Comparison of ENCODE assay signal across 1 cellular context in the genomic region with DNA sequence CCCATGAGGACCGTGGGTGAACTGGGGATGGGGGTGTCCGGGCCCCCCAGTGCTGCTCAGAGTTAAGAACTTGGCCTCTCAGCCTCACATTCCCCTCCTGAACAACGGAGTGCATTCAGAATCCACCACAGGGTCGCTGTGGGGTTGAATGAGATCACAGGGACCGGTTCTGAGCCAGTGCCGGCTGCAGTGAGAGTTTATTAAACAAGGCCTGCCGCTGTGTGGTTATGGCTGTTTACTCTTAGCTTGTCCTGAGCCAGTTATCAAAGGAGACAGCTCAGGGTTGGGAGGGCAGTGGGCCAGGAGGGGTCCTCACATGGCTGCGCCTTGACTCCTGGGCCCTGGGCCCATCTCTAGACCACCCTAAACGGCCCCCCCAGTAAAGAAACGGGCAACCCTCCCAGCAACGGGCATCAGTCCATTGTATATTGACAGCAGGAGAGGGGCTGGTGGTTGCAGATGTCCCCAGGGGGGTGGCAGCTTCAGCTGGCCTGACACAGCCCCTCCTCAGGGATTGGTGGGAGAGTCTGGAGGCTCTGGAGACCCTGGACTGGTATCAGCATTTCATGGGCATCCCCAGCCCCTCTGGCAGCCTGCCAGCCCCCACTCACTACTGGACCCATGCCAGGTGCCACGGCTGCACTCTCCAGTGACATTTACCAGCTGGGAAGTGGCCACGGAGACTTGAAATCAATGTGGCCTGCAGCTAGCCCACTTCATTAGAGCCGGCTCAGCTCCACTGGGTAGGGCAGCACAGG.
TF ChIP-seq lines count a peak whose summit lies in the region.

No MANE protein-coding gene starts in this region.

TF ChIP-seq in GM23338, 12 proteins besides CTCF, POLR2A, EP300 and RAD21 (continued from another document):
- no peak for TF ChIP-seq ZNF462 (CRISPR knock-in tag; IDR thresholded peaks at IDR 0.05)
- TF ChIP-seq JUNB (IDR thresholded peaks at IDR 0.05; ENCODE audit: unreplicated experiment) = no peak
- no peak for TF ChIP-seq ZNF331 (CRISPR knock-in tag; IDR thresholded peaks at IDR 0.05; ENCODE audit: low read depth)
- TF ChIP-seq EZH2 (IDR thresholded peaks at IDR 0.05; ENCODE audit: low read depth, unreplicated experiment) = no peak
- TF ChIP-seq POLR2AphosphoS5 (IDR thresholded peaks at IDR 0.05; ENCODE audit: low read depth) = no peak
- TF ChIP-seq, protein P1, sequence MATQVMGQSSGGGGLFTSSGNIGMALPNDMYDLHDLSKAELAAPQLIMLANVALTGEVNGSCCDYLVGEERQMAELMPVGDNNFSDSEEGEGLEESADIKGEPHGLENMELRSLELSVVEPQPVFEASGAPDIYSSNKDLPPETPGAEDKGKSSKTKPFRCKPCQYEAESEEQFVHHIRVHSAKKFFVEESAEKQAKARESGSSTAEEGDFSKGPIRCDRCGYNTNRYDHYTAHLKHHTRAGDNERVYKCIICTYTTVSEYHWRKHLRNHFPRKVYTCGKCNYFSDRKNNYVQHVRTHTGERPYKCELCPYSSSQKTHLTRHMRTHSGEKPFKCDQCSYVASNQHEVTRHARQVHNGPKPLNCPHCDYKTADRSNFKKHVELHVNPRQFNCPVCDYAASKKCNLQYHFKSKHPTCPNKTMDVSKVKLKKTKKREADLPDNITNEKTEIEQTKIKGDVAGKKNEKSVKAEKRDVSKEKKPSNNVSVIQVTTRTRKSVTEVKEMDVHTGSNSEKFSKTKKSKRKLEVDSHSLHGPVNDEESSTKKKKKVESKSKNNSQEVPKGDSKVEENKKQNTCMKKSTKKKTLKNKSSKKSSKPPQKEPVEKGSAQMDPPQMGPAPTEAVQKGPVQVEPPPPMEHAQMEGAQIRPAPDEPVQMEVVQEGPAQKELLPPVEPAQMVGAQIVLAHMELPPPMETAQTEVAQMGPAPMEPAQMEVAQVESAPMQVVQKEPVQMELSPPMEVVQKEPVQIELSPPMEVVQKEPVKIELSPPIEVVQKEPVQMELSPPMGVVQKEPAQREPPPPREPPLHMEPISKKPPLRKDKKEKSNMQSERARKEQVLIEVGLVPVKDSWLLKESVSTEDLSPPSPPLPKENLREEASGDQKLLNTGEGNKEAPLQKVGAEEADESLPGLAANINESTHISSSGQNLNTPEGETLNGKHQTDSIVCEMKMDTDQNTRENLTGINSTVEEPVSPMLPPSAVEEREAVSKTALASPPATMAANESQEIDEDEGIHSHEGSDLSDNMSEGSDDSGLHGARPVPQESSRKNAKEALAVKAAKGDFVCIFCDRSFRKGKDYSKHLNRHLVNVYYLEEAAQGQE (IDR thresholded peaks at IDR 0.05; ENCODE audit: unreplicated experiment) = no peak
- no peak for TF ChIP-seq CREB1 (CRISPR knock-in tag; IDR thresholded peaks at IDR 0.05; ENCODE audit: low read depth)
